ENCODE assay signal across 14 cellular contexts in genomic region chr1:14954930-14955329, GRCh38.
DNase-seq lines count a peak whose midpoint lies in the region; TF ChIP-seq lines count a peak whose summit lies in the region.
"Had no signal": no experiment of that assay in that cellular context is flagged by ENCODE, and none has a peak within 500 bp of the region (broad histone marks: within the 10 kb centered on the region; RNA-seq: fewer than 3 reads in every experiment).

No MANE protein-coding gene starts in this region.

- H3K9me3 ChIP-seq in breast epithelium (peaks cover 4 to 6% of the 10 kb centered on the region in 2 donors), esophagus squamous epithelium (peaks cover 0 to 8% (median 3%) of the 10 kb centered on the region in 3 donors)
- H3K9me3 ChIP-seq: Caco-2, HAP-1 had no signal

- H3K36me3 Mint-ChIP-seq in MCF 10A (ENCODE audit: insufficient read depth, unreplicated experiment) (no peaks in the 10 kb centered on the region), type B pancreatic cell (peaks cover 4% of the 10 kb centered on the region)
- H3K36me3 Mint-ChIP-seq: IgD-negative memory B cell had no signal

- no peak for DNase-seq in breast epithelium (ENCODE audit: low spot score in 2 of 2)
- DNase-seq in MCF 10A (ENCODE audit: unreplicated experiment), result no peak
- DNase-seq in esophagus squamous epithelium (lab: John Stamatoyannopoulos, UW), result no peak
- no peak for DNase-seq in type B pancreatic cell (ENCODE audit: extremely low spot score, unreplicated experiment)
- DNase-seq in mesenteric fat pad (ENCODE audit: low spot score), result no peak
- no peak for DNase-seq in GOT3 (lab: John Stamatoyannopoulos, UW)
- no peak for DNase-seq in SKM-1 treated with dmso at 0.1 percent for 144 hours (lab: John Stamatoyannopoulos, UW; ENCODE audit: unreplicated experiment)
- DNase-seq: 8988T; C1 segment of cervical spinal cord; Caco-2; CD4-positive, alpha-beta T cell had no signal

- H3K4me1 ChIP-seq in breast epithelium (peaks cover 4 to 7% of the 10 kb centered on the region in 2 donors), esophagus squamous epithelium (peaks cover 21 to 65% (median 26%) of the 10 kb centered on the region in 3 donors)
- H3K4me1 ChIP-seq: Caco-2, HAP-1 had no signal

- H3K27ac ChIP-seq in breast epithelium (peak overlapping the region; percentile 52 to 81), VCaP (peak overlapping the region; percentile 62), esophagus squamous epithelium (peak overlapping the region in 3 of 4 donors; percentile 46 to 79 (median 66))

- H3K4me1 Mint-ChIP-seq in MCF 10A (ENCODE audit: insufficient read depth, unreplicated experiment), result peaks cover 5% of the 10 kb centered on the region
- peaks cover 25% of the 10 kb centered on the region for H3K4me1 Mint-ChIP-seq in type B pancreatic cell (ENCODE audit: unreplicated experiment)
- H3K4me1 Mint-ChIP-seq: IgD-negative memory B cell had no signal

- H3K4me3 Mint-ChIP-seq in MCF 10A (ENCODE audit: unreplicated experiment), result no peak overlapping the region
- no peak overlapping the region for H3K4me3 Mint-ChIP-seq in type B pancreatic cell
- H3K4me3 Mint-ChIP-seq: CD4-positive, alpha-beta T cell; IgD-negative memory B cell had no signal

- no TSS peak for BruUV-seq in MCF 10A (replicated peaks; lab: Mats Ljungman, UMichigan)

- H3K4me3 ChIP-seq in breast epithelium (no peak overlapping the region), esophagus squamous epithelium (no peak overlapping the region)
- H3K4me3 ChIP-seq: HAP-1 had no signal

- POLR2A ChIA-PET in MCF 10A (lab: Yijun Ruan, JAX), result interaction anchor here (0.9 to 1.3 kb wide), 3 partner anchors 8 to 47 kb away, joined by 3 to 4 read pairs (median 3); no protein-coding TSS in a partner anchor

- H3K27me3 Mint-ChIP-seq in MCF 10A (ENCODE audit: insufficient read depth, unreplicated experiment), result no peaks in the 10 kb centered on the region
- no peaks in the 10 kb centered on the region for H3K27me3 Mint-ChIP-seq in type B pancreatic cell
- H3K27me3 Mint-ChIP-seq: CD4-positive, alpha-beta T cell; IgD-negative memory B cell had no signal

- no peak for TF ChIP-seq CTCF in breast epithelium (IDR thresholded peaks at IDR 0.05)
- no peak for TF ChIP-seq CTCF in MCF 10A (IDR thresholded peaks at IDR 0.05; ENCODE audit: unreplicated experiment)
- no peak for TF ChIP-seq CTCF in VCaP (conservative IDR thresholded peaks at IDR 0.05)
- TF ChIP-seq CTCF in esophagus squamous epithelium (IDR thresholded peaks at IDR 0.05), result no peak
- TF ChIP-seq CTCF in type B pancreatic cell (conservative IDR thresholded peaks at IDR 0.05), result no peak

- no peaks in the 10 kb centered on the region for H3K27me3 ChIP-seq in breast epithelium
- no peaks in the 10 kb centered on the region for H3K27me3 ChIP-seq in esophagus squamous epithelium

- 88 to 90% methylated on average over 7 to 8 of the region's 10 CpGs for WGBS in esophagus squamous epithelium, 2 donors

- CTCF ChIA-PET in MCF 10A (lab: Yijun Ruan, JAX), result interaction anchor here (0.5 to 1.2 kb wide), 4 partner anchors 25 to 99 kb away, joined by 3 to 5 read pairs (median 4); no protein-coding TSS in a partner anchor

- intact Hi-C loops in breast epithelium (cut with DNase I; ENCODE audit: low total_unique reads), result no loop called here
- intact Hi-C loops in MCF 10A (cut with micrococcal nuclease), result no loop called here
- intact Hi-C loops in esophagus squamous epithelium (cut with DNase I), result no loop called here

- no peak for TF ChIP-seq POLR2A in breast epithelium (IDR thresholded peaks at IDR 0.05)
- no peak for TF ChIP-seq POLR2A in esophagus squamous epithelium (IDR thresholded peaks at IDR 0.05)

- H3K9me3 Mint-ChIP-seq in MCF 10A (ENCODE audit: unreplicated experiment) (no peaks in the 10 kb centered on the region), type B pancreatic cell (no peaks in the 10 kb centered on the region)
- H3K9me3 Mint-ChIP-seq: CD4-positive, alpha-beta T cell; IgD-negative memory B cell had no signal

- H3K36me3 ChIP-seq in breast epithelium (no peaks in the 10 kb centered on the region), esophagus squamous epithelium (peaks cover 0 to 12% (median 0%) of the 10 kb centered on the region in 3 donors)
- H3K36me3 ChIP-seq: HAP-1 had no signal

- no peak overlapping the region for H3K27ac Mint-ChIP-seq in MCF 10A (ENCODE audit: low read depth, unreplicated experiment)
- H3K27ac Mint-ChIP-seq in type B pancreatic cell, result peak overlapping the region; percentile 13
- H3K27ac Mint-ChIP-seq: CD4-positive, alpha-beta T cell; IgD-negative memory B cell had no signal
